8 cellular contexts compared by ENCODE assay signal in the genomic region with DNA sequence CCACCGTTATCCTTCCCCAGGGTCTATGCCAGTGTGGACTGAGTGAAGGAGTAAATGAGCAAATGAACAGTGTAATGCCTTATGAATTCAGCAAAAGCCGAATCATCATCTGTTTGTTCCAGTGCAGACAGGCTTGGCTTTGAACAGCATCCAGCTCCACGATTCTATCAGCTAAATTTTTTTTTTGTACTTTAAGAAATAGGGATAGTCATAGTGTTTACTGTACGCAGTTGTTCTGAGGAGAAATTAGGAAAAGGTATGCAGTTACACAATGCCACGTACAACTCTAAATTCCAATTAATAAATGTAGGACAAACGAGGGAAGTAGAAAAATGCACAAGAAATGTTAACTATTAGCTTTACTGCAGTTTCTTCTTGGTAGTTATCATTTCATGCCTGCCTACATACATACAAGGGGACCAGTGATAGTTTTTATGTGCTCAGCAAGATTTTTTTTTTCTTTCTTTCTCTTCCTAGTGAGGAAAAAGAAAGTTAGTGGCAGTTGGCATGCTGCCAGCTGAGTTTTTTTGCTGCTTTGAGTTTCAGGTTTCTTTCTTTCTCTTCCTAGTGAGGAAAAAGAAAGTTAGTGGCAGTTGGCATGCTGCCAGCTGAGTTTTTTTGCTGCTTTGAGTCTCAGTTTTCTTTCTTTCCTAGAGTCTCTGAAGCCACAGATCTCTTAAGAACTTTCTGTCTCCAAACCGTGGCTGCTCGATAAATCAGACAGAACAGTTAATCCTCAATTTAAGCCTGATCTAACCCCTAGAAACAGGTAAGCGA. TPM values are rescaled to one million over a fixed set of nuclear protein-coding genes. Genes with fewer than 3 reads are reported as not detected.
DNase-seq lines count a peak whose midpoint lies in the region; ATAC-seq, FAIRE-seq and TF ChIP-seq lines count a peak whose summit lies in the region.

Gene IFI44L, plus strand, starts transcription at position 646 of the 777 bp plus-strand sequence. CDS start 7,468 bp downstream, outside the sequence.

- no peaks in the 10 kb centered on the region for H3K27me3 ChIP-seq in astrocyte (ENCODE audit: insufficient read depth, low read length)
- no peaks in the 10 kb centered on the region for H3K27me3 ChIP-seq in kidney epithelial cell (ENCODE audit: control insufficient read depth, insufficient read depth, low read length)

- TF ChIP-seq CTCF in GM12875 (IDR thresholded peaks at IDR 0.05; ENCODE audit: borderline replicate concordance, insufficient read depth, low read depth, low read length): no peak
- TF ChIP-seq CTCF in astrocyte (IDR thresholded peaks at IDR 0.05; ENCODE audit: insufficient read depth, low read depth, low read length): no peak
- TF ChIP-seq CTCF in kidney epithelial cell (IDR thresholded peaks at IDR 0.05; ENCODE audit: insufficient read depth, low read length, poor library complexity, severe bottlenecking): no peak
- TF ChIP-seq CTCF in OCI-LY7 (conservative IDR thresholded peaks at IDR 0.05; ENCODE audit: low read length): no peak

- FAIRE-seq in astrocyte (lab: Jason Lieb, UNC): no peak

- H3K4me2 ChIP-seq in astrocyte (ENCODE audit: low read length) (peak within 1 kb of the TSS; percentile 77), OCI-LY7 (ENCODE audit: low read length) (no peak within 1 kb of the TSS)

- H3K4me1 ChIP-seq in astrocyte (ENCODE audit: insufficient read depth, low read length): peaks cover 14% of the 10 kb centered on the region
- no peaks in the 10 kb centered on the region for H3K4me1 ChIP-seq in OCI-LY7 (ENCODE audit: insufficient read depth, low read length, poor library complexity, severe bottlenecking)

- no TSS peak for BruUV-seq in OCI-LY7 (replicated peaks; lab: Mats Ljungman, UMichigan)

- peaks cover 25% of the 10 kb centered on the region for H3K4me1 Mint-ChIP-seq in astrocyte (ENCODE audit: low read depth, unreplicated experiment)

- H3K36me3 Mint-ChIP-seq in astrocyte (ENCODE audit: low read depth, unreplicated experiment): peaks cover 19% of the 10 kb centered on the region

- peak within 1 kb of the TSS; percentile 56 for H3K4me3 ChIP-seq in GM12875 (ENCODE audit: low read depth, low read length)
- H3K4me3 ChIP-seq in astrocyte (ENCODE audit: insufficient read depth, low read depth, low read length): peak within 1 kb of the TSS; percentile 51
- H3K4me3 ChIP-seq in kidney epithelial cell (ENCODE audit: low read depth, low read length): peak within 1 kb of the TSS; percentile 31
- no peak within 1 kb of the TSS for H3K4me3 ChIP-seq in OCI-LY7 (ENCODE audit: low read depth, low read length, poor library complexity, severe bottlenecking)

- H3K79me2 ChIP-seq in astrocyte (ENCODE audit: insufficient read depth, low read length) (no peaks in the 10 kb centered on the region), OCI-LY7 (ENCODE audit: insufficient read depth, low read depth, low read length) (no peaks in the 10 kb centered on the region)

- H3K36me3 ChIP-seq in astrocyte (ENCODE audit: insufficient read depth, low read length) (no peaks in the 10 kb centered on the region), kidney epithelial cell (ENCODE audit: control insufficient read depth, insufficient read depth, low read length) (no peaks in the 10 kb centered on the region), OCI-LY7 (ENCODE audit: insufficient read depth, low read length) (no peaks in the 10 kb centered on the region)

- H3K9me3 ChIP-seq in astrocyte (ENCODE audit: insufficient read depth, low read depth, low read length): no peaks in the 10 kb centered on the region
- H3K9me3 ChIP-seq in OCI-LY7 (ENCODE audit: low read length): no peaks in the 10 kb centered on the region

- peak; percentile 50 for DNase-seq in T follicular helper cell (ENCODE audit: low read depth)
- DNase-seq in astrocyte (ENCODE audit: low read depth): peak; percentile 61
- DNase-seq in kidney epithelial cell (ENCODE audit: low read depth): no peak
- peak; percentile 37 to 38 for DNase-seq in stimulated activated CD4-positive, alpha-beta T cell treated with anti-CD3 and anti-CD28 coated beads, Interleukin-4, amount 100 ng/mL, for 48 hours (ENCODE audit: low read depth in 2 of 2)
- no peak for DNase-seq in hippocampal formation (lab: John Stamatoyannopoulos, UW)
- no peak for DNase-seq in OCI-LY7 (ENCODE audit: low spot score)

- H3K9ac ChIP-seq in astrocyte (ENCODE audit: low read length): peak within 1 kb of the TSS; percentile 50

- POLR2A ChIA-PET in OCI-LY7 (lab: Charles Lee): no interaction called here

- no peaks in the 10 kb centered on the region for H3K9me2 ChIP-seq in OCI-LY7 (ENCODE audit: insufficient read depth, low read length)

- peak; percentile 46 for ATAC-seq in HG02840 (IDR thresholded peaks at IDR 0.05; ENCODE audit: low FRiP score, unreplicated experiment)

- CTCF ChIA-PET in OCI-LY7 (lab: Charles Lee; ENCODE audit: unreplicated experiment): no interaction called here

- intact Hi-C loops in OCI-LY7 (cut with micrococcal nuclease; ENCODE audit: unreplicated experiment): no loop called here

- peak within 1 kb of the TSS; percentile 87 for H3K27ac Mint-ChIP-seq in astrocyte (ENCODE audit: unreplicated experiment)

- H3K27me3 Mint-ChIP-seq in astrocyte (ENCODE audit: low read depth, unreplicated experiment): no peaks in the 10 kb centered on the region

- H3K27ac ChIP-seq in astrocyte (ENCODE audit: low read depth, low read length) (peak within 1 kb of the TSS; percentile 26), OCI-LY7 (ENCODE audit: low read depth, low read length, poor library complexity, severe bottlenecking) (no peak within 1 kb of the TSS)

- no peaks in the 10 kb centered on the region for H3K9me3 Mint-ChIP-seq in astrocyte (ENCODE audit: unreplicated experiment)

- peak within 1 kb of the TSS; percentile 51 for H2AFZ ChIP-seq in astrocyte (ENCODE audit: low read depth, low read length)
- H2AFZ ChIP-seq in OCI-LY7 (ENCODE audit: low read length): no peak within 1 kb of the TSS

- peak within 1 kb of the TSS; percentile 93 for H3K4me3 Mint-ChIP-seq in astrocyte (ENCODE audit: unreplicated experiment)

- H4K20me1 ChIP-seq in astrocyte (ENCODE audit: insufficient read depth, low read length) (no peaks in the 10 kb centered on the region), OCI-LY7 (ENCODE audit: insufficient read depth, low read length) (no peaks in the 10 kb centered on the region)

RNA-seq across cellular contexts. Expression of gene IFI44L, which starts in this region (rescaled TPM):
- total RNA-seq in astrocyte (184 and 271 TPM in 2 replicates), kidney epithelial cell (8.6 and 15.2 TPM in 2 replicates), OCI-LY7 (2022) (not detected in 2 replicates)
- not detected in 2 replicates for total RNA-seq in OCI-LY7 (2014; rRNA removed; shearing (Covaris generic))

Comparison
In these comparisons a context has a peak if more than half of its experiments do, and no peak if none do; other contexts are left out.
1. DNase-seq: peak in T follicular helper cell (single experiment), astrocyte (single experiment) and stimulated activated CD4-positive, alpha-beta T cell treated with anti-CD3 and anti-CD28 coated beads, Interleukin-4, amount 100 ng/mL, for 48 hours (2 of 2); none in kidney epithelial cell (single experiment), hippocampal formation (0 of 2) and OCI-LY7 (single experiment).